25 cellular contexts compared by ENCODE assay signal in genomic region chr3:160797306-160797705, GRCh38. TPM values are rescaled to one million over a fixed set of nuclear protein-coding genes. Genes with fewer than 3 reads are reported as not detected.
DNase-seq lines count a peak whose midpoint lies in the region; ATAC-seq and TF ChIP-seq lines count a peak whose summit lies in the region.
"Had no signal": no experiment of that assay in that cellular context is flagged by ENCODE, and none has a peak within 500 bp of the region (broad histone marks: within the 10 kb centered on the region; RNA-seq: fewer than 3 reads in every experiment).

No MANE protein-coding gene starts in this region.

- no peak for ATAC-seq in heart left ventricle
- no peak for ATAC-seq in heart right ventricle
- ATAC-seq in GM18511 (IDR thresholded peaks at IDR 0.05; ENCODE audit: unreplicated experiment) = no peak
- ATAC-seq: HCT116 had no signal

- H3K27me3 Mint-ChIP-seq in neural progenitor cell (ENCODE audit: insufficient read depth, low read depth) (peaks cover 5% of the 10 kb centered on the region), type B pancreatic cell (no peaks in the 10 kb centered on the region)
- H3K27me3 Mint-ChIP-seq: activated naive CD8-positive, alpha-beta T cell had no signal

- H3K27ac Mint-ChIP-seq in neural progenitor cell (no peak overlapping the region), type B pancreatic cell (peak overlapping the region; percentile 60)
- H3K27ac Mint-ChIP-seq: activated naive CD8-positive, alpha-beta T cell; T-helper 1 cell treated with Interleukin-12 subunit alpha and Interleukin-12 subunit beta and Interleukin-4 antibody, amounts not matched to agents 30 μg/mL and 1 μg/mL, for 36 hours had no signal

- DNase-seq in heart left ventricle (no peak), heart right ventricle (no peak), fibroblast of gingiva (ENCODE audit: low read depth) (peak; percentile 31), neural progenitor cell (ENCODE audit: low spot score) (no peak), type B pancreatic cell (ENCODE audit: extremely low spot score, unreplicated experiment) (no peak), LoVo (ENCODE audit: low spot score) (no peak)
- no peak for DNase-seq in activated CD4-positive, CD25-positive, alpha-beta regulatory T cell (lab: John Stamatoyannopoulos, UW)
- DNase-seq: activated CD4-positive, alpha-beta T cell treated with anti-CD3 and anti-CD28 coated beads for 4 hours; activated T-cell treated with anti-CD3 and anti-CD28 coated beads for 4 hours; CD4-positive, alpha-beta memory T cell; cortex of kidney; DMS 273 treated with DMSO at 0.1 percent for 48 hours; EL; NCI-H1417 treated with DMSO at 0.1 percent for 48 hours; NCI-H748 treated with DMSO at 0.1 percent for 48 hours; retina; SK-N-SH; stimulated activated CD4-positive, alpha-beta T cell treated with anti-CD3 and anti-CD28 coated beads, Interleukin-2, amount 100 ng/mL, for 48 hours; substantia nigra had no signal

- H3K4me1 ChIP-seq in heart left ventricle (peaks cover 0 to 56% (median 27%) of the 10 kb centered on the region in 12 donors), heart right ventricle (peaks cover 3 to 67% (median 27%) of the 10 kb centered on the region in 9 donors), neural progenitor cell (peaks cover 21% of the 10 kb centered on the region)

- H3K4me1 Mint-ChIP-seq in neural progenitor cell = no peaks in the 10 kb centered on the region
- H3K4me1 Mint-ChIP-seq in type B pancreatic cell (ENCODE audit: unreplicated experiment) = peaks cover 32% of the 10 kb centered on the region

- H3K9me3 Mint-ChIP-seq in neural progenitor cell (no peaks in the 10 kb centered on the region), type B pancreatic cell (no peaks in the 10 kb centered on the region)
- H3K9me3 Mint-ChIP-seq: CD4-positive, alpha-beta memory T cell; T-helper 1 cell treated with Interleukin-12 subunit alpha and Interleukin-12 subunit beta and Interleukin-4 antibody, amounts not matched to agents 30 μg/mL and 1 μg/mL, for 36 hours had no signal

- no peak for TF ChIP-seq POLR2A in heart left ventricle (IDR thresholded peaks at IDR 0.05)

- H3K4me3 ChIP-seq in heart left ventricle (no peak overlapping the region), heart right ventricle (no peak overlapping the region), neural progenitor cell (no peak overlapping the region)
- H3K4me3 ChIP-seq: ascending aorta had no signal

- TF ChIP-seq CTCF in heart left ventricle (IDR thresholded peaks at IDR 0.05) (no peak), heart right ventricle (IDR thresholded peaks at IDR 0.05) (no peak), neural progenitor cell (IDR thresholded peaks at IDR 0.05) (no peak), type B pancreatic cell (conservative IDR thresholded peaks at IDR 0.05) (no peak)

- intact Hi-C loops in heart left ventricle (cut with DNase I) (no loop called here), heart right ventricle (cut with DNase I) (loop anchor here in 1 of 10 donors (5.0 kb wide), 1 partner anchor 40 kb away; the partner anchor contains the start of gene PPM1L)

- H3K4me3 Mint-ChIP-seq in neural progenitor cell = no peak overlapping the region
- no peak overlapping the region for H3K4me3 Mint-ChIP-seq in type B pancreatic cell
- H3K4me3 Mint-ChIP-seq: activated naive CD8-positive, alpha-beta T cell; CD4-positive, alpha-beta memory T cell; T-helper 1 cell treated with Interleukin-12 subunit alpha and Interleukin-12 subunit beta and Interleukin-4 antibody, amounts not matched to agents 30 μg/mL and 1 μg/mL, for 36 hours had no signal

- H3K79me2 ChIP-seq in neural progenitor cell (ENCODE audit: low read depth) = peaks cover 9% of the 10 kb centered on the region

- H2AFZ ChIP-seq in neural progenitor cell (replicated peaks) = no peak overlapping the region

- peak overlapping the region in 7 of 12 donors; percentile 8 to 66 (median 25) for H3K27ac ChIP-seq in heart left ventricle
- H3K27ac ChIP-seq in heart right ventricle = peak overlapping the region in 5 of 10 donors; percentile 18 to 60 (median 52)
- no peak overlapping the region for H3K27ac ChIP-seq in neural progenitor cell
- H3K27ac ChIP-seq: ascending aorta, KMS-11 had no signal

- H3K36me3 Mint-ChIP-seq in neural progenitor cell (no peaks in the 10 kb centered on the region), type B pancreatic cell (no peaks in the 10 kb centered on the region)
- H3K36me3 Mint-ChIP-seq: CD4-positive, alpha-beta memory T cell had no signal

- H3F3A ChIP-seq in neural progenitor cell (ENCODE audit: low read depth) = peaks cover 8% of the 10 kb centered on the region

- no peak overlapping the region for H3K9ac ChIP-seq in neural progenitor cell
- H3K9ac ChIP-seq: KMS-11, SK-N-SH had no signal

- peak overlapping the region; percentile 14 for H3K4me2 ChIP-seq in neural progenitor cell
- H3K4me2 ChIP-seq: KMS-11, SK-N-SH had no signal

- H3K27me3 ChIP-seq in heart left ventricle (no peaks in the 10 kb centered on the region), heart right ventricle (no peaks in the 10 kb centered on the region), neural progenitor cell (no peaks in the 10 kb centered on the region)
- H3K27me3 ChIP-seq: ascending aorta had no signal

- WGBS in heart left ventricle, 4 donors = 67 to 83% (median 78%) methylated on average over 2 of the region's 2 CpGs
- WGBS in heart right ventricle, 2 donors = 67 to 82% methylated on average over 2 of the region's 2 CpGs

- H3K36me3 ChIP-seq in heart left ventricle (no peaks in the 10 kb centered on the region), heart right ventricle (no peaks in the 10 kb centered on the region), neural progenitor cell (no peaks in the 10 kb centered on the region)
- H3K36me3 ChIP-seq: ascending aorta had no signal

- no peaks in the 10 kb centered on the region for H4K20me1 ChIP-seq in neural progenitor cell (ENCODE audit: low read depth)

- H3K9me3 ChIP-seq in heart left ventricle (no peaks in the 10 kb centered on the region), heart right ventricle (peaks cover 0 to 4% (median 0%) of the 10 kb centered on the region in 11 donors), neural progenitor cell (ENCODE audit: low read depth) (no peaks in the 10 kb centered on the region)
- H3K9me3 ChIP-seq: ascending aorta, SK-N-SH had no signal

RNA-seq across cellular contexts. Expression of gene PPM1L, which starts 41.3 kb away (rescaled TPM):
- 10 to 100 TPM; 31.4 to 89.6 (median 45.9) TPM for total RNA-seq in heart left ventricle
- 10 to 100 TPM in 1 of 2 donors, 1 to 10 TPM in 1; 6.2 to 14.9 TPM for polyA plus RNA-seq in heart left ventricle
- 10 to 100 TPM; 35.5 to 55.5 (median 38.8) TPM for total RNA-seq in heart right ventricle
- 1 to 10 TPM; 4.4 to 6.9 TPM for polyA plus RNA-seq in heart right ventricle
- 16.5 and 25.2 TPM in 2 replicates for total RNA-seq in neural progenitor cell (ENCODE audit: low replicate concordance)
- total RNA-seq in type B pancreatic cell (ENCODE audit: low replicate concordance) = 28.7 and 29.4 TPM in 2 replicates
